Comparison of ENCODE assay signal across 19 cellular contexts in the genomic region with DNA sequence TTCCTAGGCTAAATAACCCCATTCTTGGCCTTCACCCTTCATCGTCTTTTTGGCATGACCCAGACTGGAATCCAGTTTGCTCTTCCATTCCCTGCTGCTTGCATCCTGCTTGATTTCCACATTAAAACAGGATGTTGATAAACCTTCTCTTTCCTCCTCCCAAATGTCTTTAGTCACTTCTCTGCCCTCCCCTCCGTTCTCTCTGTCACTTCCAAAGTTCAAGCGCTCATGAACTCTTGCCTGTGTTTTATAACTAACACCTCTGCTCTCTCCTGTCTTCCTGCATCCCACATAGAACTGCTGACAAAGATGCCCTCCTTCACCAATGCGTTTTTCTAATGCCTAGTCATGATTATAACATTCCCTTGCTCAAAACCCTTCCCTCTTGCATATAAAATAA.
DNase-seq lines count a peak whose midpoint lies in the region; ATAC-seq, FAIRE-seq and TF ChIP-seq lines count a peak whose summit lies in the region.
"Had no signal": no experiment of that assay in that cellular context is flagged by ENCODE, and none has a peak within 500 bp of the region (broad histone marks: within the 10 kb centered on the region; RNA-seq: fewer than 3 reads in every experiment).

No MANE protein-coding gene starts in this region.

- CTCF ChIA-PET in WTC11 (lab: Charles Lee) = interaction anchor here (1.6 kb wide), 1 partner anchor 62 kb away, joined by 7 read pairs; no protein-coding TSS in a partner anchor

- H3K9me3 ChIP-seq in heart right ventricle (peaks cover 0 to 6% (median under 1%) of the 10 kb centered on the region in 11 donors), vagina (no peaks in the 10 kb centered on the region)

- H3K27me3 Mint-ChIP-seq in WTC11 (ENCODE audit: low read depth) (no peaks in the 10 kb centered on the region), mesothelial cell of epicardium (ENCODE audit: low read depth) (no peaks in the 10 kb centered on the region)

- peaks cover 10% of the 10 kb centered on the region for H3K36me3 Mint-ChIP-seq in WTC11
- peaks cover 8% of the 10 kb centered on the region for H3K36me3 Mint-ChIP-seq in mesothelial cell of epicardium
- H3K36me3 Mint-ChIP-seq: naive B cell; stimulated activated memory B cell treated with anti-CD40 and anti-IgM and Interleukin-4, amounts not matched to agents 10 μg/mL and 1 μg/mL and 100 μg/mL, for 72 hours had no signal

- H3K9me3 Mint-ChIP-seq in WTC11 (peaks cover 14% of the 10 kb centered on the region), mesothelial cell of epicardium (peaks cover 6% of the 10 kb centered on the region)

- DNase-seq in WTC11 (ENCODE audit: low spot score) (no peak), heart right ventricle (no peak), mesothelial cell of epicardium (ENCODE audit: low spot score in 2 of 2, unreplicated experiment in 2 of 2) (no peak), vagina (ENCODE audit: extremely low spot score in 2 of 2) (no peak), erythroblast (lab: John Stamatoyannopoulos, UW) (no peak), HTR-8/SVneo (ENCODE audit: insufficient read length, low spot score) (no peak)
- DNase-seq: activated CD4-positive, alpha-beta T cell treated with anti-CD3 and anti-CD28 coated beads, Interleukin-2, amount 10 ng/mL, durations not matched to agents 24 days and 14 days; AML-193; brain microvascular endothelial cell; hippocampal formation; naive B cell; NCI-H2107 had no signal

- TF ChIP-seq CTCF in WTC11 (IDR thresholded peaks at IDR 0.05) = no peak
- TF ChIP-seq CTCF in heart right ventricle (IDR thresholded peaks at IDR 0.05) = no peak
- TF ChIP-seq CTCF in mesothelial cell of epicardium (IDR thresholded peaks at IDR 0.05; ENCODE audit: unreplicated experiment) = no peak
- no peak for TF ChIP-seq CTCF in vagina (IDR thresholded peaks at IDR 0.05)

- H3K36me3 ChIP-seq in heart right ventricle (no peaks in the 10 kb centered on the region), vagina (no peaks in the 10 kb centered on the region)
- H3K36me3 ChIP-seq: brain microvascular endothelial cell had no signal

- TF ChIP-seq POLR2A in vagina (IDR thresholded peaks at IDR 0.05) (no peak), erythroblast (IDR thresholded peaks at IDR 0.05; ENCODE audit: low read length) (no peak)

- 36 to 60% methylated on average over 4 of the region's 4 CpGs for WGBS in heart right ventricle, 2 donors

- H3K27ac ChIP-seq in heart right ventricle = peak overlapping the region in 9 of 10 donors; percentile 13 to 85 (median 76)
- H3K27ac ChIP-seq in vagina = peak overlapping the region; percentile 13
- H3K27ac ChIP-seq: RWPE1 had no signal

- H3K27ac Mint-ChIP-seq in WTC11 = peak overlapping the region; percentile 0; the same call in 1 of the 2 replicates
- peak overlapping the region; percentile 73 for H3K27ac Mint-ChIP-seq in mesothelial cell of epicardium
- H3K27ac Mint-ChIP-seq: activated CD4-positive, alpha-beta T cell treated with anti-CD3 and anti-CD28 coated beads, Interleukin-2, amount 10 ng/mL, durations not matched to agents 24 days and 14 days; activated T-helper 2 cell treated with anti-CD3 and anti-CD28 coated beads, Interferon-gamma antibody, Interleukin-2, Interleukin-4, amounts not matched to agents 10 μg/mL and 5 μg/mL and 100 μg/mL, durations not matched to agents 14 hours and 24 hours and 36 hours; stimulated activated memory B cell treated with anti-CD40 and anti-IgM and Interleukin-4, amounts not matched to agents 10 μg/mL and 1 μg/mL and 100 μg/mL, for 72 hours had no signal

- H3K4me1 Mint-ChIP-seq in WTC11 = peaks cover 30% of the 10 kb centered on the region
- peaks cover 29% of the 10 kb centered on the region for H3K4me1 Mint-ChIP-seq in mesothelial cell of epicardium
- H3K4me1 Mint-ChIP-seq: naive B cell; stimulated activated memory B cell treated with anti-CD40 and anti-IgM and Interleukin-4, amounts not matched to agents 10 μg/mL and 1 μg/mL and 100 μg/mL, for 72 hours had no signal

- intact Hi-C loops in heart right ventricle (cut with DNase I) = loop anchor here in 3 of 10 donors (5.0 kb wide), 3 partner anchors 48 to 102 kb away; no protein-coding TSS in a partner anchor
- intact Hi-C loops in vagina (cut with DNase I) = no loop called here

- H3K27me3 ChIP-seq in heart right ventricle (no peaks in the 10 kb centered on the region), vagina (no peaks in the 10 kb centered on the region)
- H3K27me3 ChIP-seq: brain microvascular endothelial cell had no signal

- FAIRE-seq in HTR-8/SVneo (lab: Jason Lieb, UNC) = no peak
- FAIRE-seq: TTC549 had no signal

- H3K4me1 ChIP-seq in heart right ventricle (peaks cover 0 to 51% (median 32%) of the 10 kb centered on the region in 9 donors), vagina (peaks cover 19% of the 10 kb centered on the region)

- H3K4me3 ChIP-seq in heart right ventricle (no peak overlapping the region), vagina (no peak overlapping the region)

- POLR2A ChIA-PET in WTC11 (lab: Charles Lee) = no interaction called here

- no peak for ATAC-seq in WTC11
- ATAC-seq in heart right ventricle = peak in 1 of 8 donors; percentile 51
- no peak for ATAC-seq in HG02840 (IDR thresholded peaks at IDR 0.05; ENCODE audit: low FRiP score, unreplicated experiment)
- ATAC-seq: HCT116; sciatic nerve; stimulated activated memory B cell treated with anti-CD40 and anti-IgM and Interleukin-4, amounts not matched to agents 10 μg/mL and 1 μg/mL and 100 μg/mL, for 72 hours had no signal

- H3K4me3 Mint-ChIP-seq in WTC11 (no peak overlapping the region), mesothelial cell of epicardium (no peak overlapping the region)
- H3K4me3 Mint-ChIP-seq: activated CD4-positive, alpha-beta T cell treated with anti-CD3 and anti-CD28 coated beads, Interleukin-2, amount 10 ng/mL, durations not matched to agents 24 days and 14 days; naive B cell; stimulated activated memory B cell treated with anti-CD40 and anti-IgM and Interleukin-4, amounts not matched to agents 10 μg/mL and 1 μg/mL and 100 μg/mL, for 72 hours had no signal

TF ChIP-seq in WTC11, 78 proteins besides CTCF, POLR2A, EP300 and RAD21:
- TF ChIP-seq ZNF671 (CRISPR knock-in tag; IDR thresholded peaks at IDR 0.05) (no peak), CBFB (CRISPR knock-in tag; IDR thresholded peaks at IDR 0.05; ENCODE audit: low read depth) (no peak), SOX15 (CRISPR knock-in tag; IDR thresholded peaks at IDR 0.05) (no peak), GTF2I (CRISPR knock-in tag; conservative IDR thresholded peaks at IDR 0.05) (no peak)
TF ChIP-seq in WTC11: peak in this region for 0.
